In the genomic region with DNA sequence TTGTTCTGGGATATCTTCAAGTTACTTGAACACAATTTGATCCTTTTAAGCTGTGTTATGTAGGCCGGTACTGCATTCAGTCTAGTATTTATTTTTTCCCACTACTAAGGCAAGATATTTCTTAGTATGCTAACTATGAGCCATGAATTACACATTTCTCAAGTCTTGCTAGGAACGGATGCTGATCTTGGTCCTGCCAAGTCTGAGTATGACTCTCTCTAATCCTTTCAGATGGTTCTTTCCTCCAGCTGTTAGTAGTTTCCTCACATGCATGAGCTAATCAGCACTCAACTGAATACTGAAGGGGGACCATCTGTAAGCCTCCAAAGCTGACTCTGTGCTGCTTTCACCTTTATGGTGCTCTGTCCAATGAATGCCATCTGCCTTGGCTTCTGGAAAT, we compare ENCODE assay signal across 15 cellular contexts.
DNase-seq lines count a peak whose midpoint lies in the region; ATAC-seq and TF ChIP-seq lines count a peak whose summit lies in the region.
"Had no signal": no experiment of that assay in that cellular context is flagged by ENCODE, and none has a peak within 500 bp of the region (broad histone marks: within the 10 kb centered on the region; RNA-seq: fewer than 3 reads in every experiment).

No MANE protein-coding gene starts in this region.

- POLR2A ChIA-PET in naive thymus-derived CD4-positive, alpha-beta T cell (lab: Charles Lee), result no interaction called here

- no peaks in the 10 kb centered on the region for H3K9me3 ChIP-seq in naive thymus-derived CD4-positive, alpha-beta T cell (ENCODE audit: control insufficient read depth in 2 of 3, low read length in 3 of 3)

- no peaks in the 10 kb centered on the region for H3K27me3 ChIP-seq in naive thymus-derived CD4-positive, alpha-beta T cell (ENCODE audit: control insufficient read depth in 2 of 2, insufficient read depth in 2 of 2, low read length in 2 of 2)

- H3K27me3 Mint-ChIP-seq in mesothelial cell of epicardium (ENCODE audit: low read depth), result no peaks in the 10 kb centered on the region
- H3K27me3 Mint-ChIP-seq in naive thymus-derived CD4-positive, alpha-beta T cell, result peaks cover 0 to 12% (median 5%) of the 10 kb centered on the region in 5 donors
- H3K27me3 Mint-ChIP-seq: B cell had no signal

- peaks cover 6% of the 10 kb centered on the region for H3K9me3 Mint-ChIP-seq in mesothelial cell of epicardium
- peaks cover 0 to 3% (median 0%) of the 10 kb centered on the region in 11 donors for H3K9me3 Mint-ChIP-seq in naive thymus-derived CD4-positive, alpha-beta T cell
- H3K9me3 Mint-ChIP-seq: activated CD4-positive, alpha-beta T cell treated with anti-CD3 and anti-CD28 coated beads, Interleukin-2, amount 10 ng/mL, durations not matched to agents 7 days and 5 days; GM23338 had no signal

- DNase-seq in AG09319 (ENCODE audit: extremely low read depth, low read depth), result peak; percentile 75
- DNase-seq in NCI-H2171 treated with DMSO at 0.1 percent for 48 hours (lab: John Stamatoyannopoulos, UW), result peak; percentile 91
- peak; percentile 91 for DNase-seq in dedifferentiated amniotic fluid mesenchymal stem cell (ENCODE audit: extremely low spot score)
- no peak for DNase-seq in mesothelial cell of epicardium (ENCODE audit: low spot score in 2 of 2, unreplicated experiment in 2 of 2)
- no peak for DNase-seq in NCI-H2081 (lab: John Stamatoyannopoulos, UW)
- no peak for DNase-seq in NCI-H187 (lab: John Stamatoyannopoulos, UW)
- no peak for DNase-seq in naive thymus-derived CD4-positive, alpha-beta T cell
- no peak for DNase-seq in DMS153 treated with DMSO at 0.1 percent for 48 hours (lab: John Stamatoyannopoulos, UW; ENCODE audit: unreplicated experiment)
- DNase-seq: activated CD4-positive, alpha-beta T cell treated with anti-CD3 and anti-CD28 coated beads, Interleukin-2, amount 10 ng/mL, durations not matched to agents 7 days and 5 days; effector CD8-positive, alpha-beta T cell; Kasumi-1; natural killer cell; NCI-H526 had no signal

- ATAC-seq in naive thymus-derived CD4-positive, alpha-beta T cell, result no peak
- ATAC-seq: GM23338, natural killer cell had no signal

- no peak overlapping the region for H3K4me3 ChIP-seq in naive thymus-derived CD4-positive, alpha-beta T cell (ENCODE audit: low read length)
- H3K4me3 ChIP-seq: GM23338 had no signal

- no peak overlapping the region for H3K27ac ChIP-seq in naive thymus-derived CD4-positive, alpha-beta T cell (ENCODE audit: low read depth, low read length)

- CTCF ChIA-PET in naive thymus-derived CD4-positive, alpha-beta T cell (lab: Charles Lee), result interaction anchor here (0.6 kb wide), 1 partner anchor 155 kb away, joined by 3 read pairs; no protein-coding TSS in a partner anchor

- H3K4me1 ChIP-seq in naive thymus-derived CD4-positive, alpha-beta T cell (ENCODE audit: control insufficient read depth in 2 of 2, insufficient read depth in 2 of 2, low read length in 2 of 2), result no peaks in the 10 kb centered on the region

- TF ChIP-seq CTCF in AG09319 (IDR thresholded peaks at IDR 0.05; ENCODE audit: low read depth, low read length) (no peak), mesothelial cell of epicardium (IDR thresholded peaks at IDR 0.05; ENCODE audit: unreplicated experiment) (no peak)

- H3K36me3 ChIP-seq in naive thymus-derived CD4-positive, alpha-beta T cell (ENCODE audit: control insufficient read depth in 2 of 3, insufficient read depth in 3 of 3, low read length in 3 of 3), result no peaks in the 10 kb centered on the region

- H3K4me3 Mint-ChIP-seq in mesothelial cell of epicardium, result no peak overlapping the region
- no peak overlapping the region for H3K4me3 Mint-ChIP-seq in naive thymus-derived CD4-positive, alpha-beta T cell
- H3K4me3 Mint-ChIP-seq: activated CD4-positive, alpha-beta T cell treated with anti-CD3 and anti-CD28 coated beads, Interleukin-2, amount 10 ng/mL, durations not matched to agents 7 days and 5 days; B cell; GM23338; natural killer cell had no signal

- H3K4me1 Mint-ChIP-seq in mesothelial cell of epicardium, result no peaks in the 10 kb centered on the region
- peaks cover 0 to 2% (median 0%) of the 10 kb centered on the region in 7 donors for H3K4me1 Mint-ChIP-seq in naive thymus-derived CD4-positive, alpha-beta T cell
- H3K4me1 Mint-ChIP-seq: activated CD4-positive, alpha-beta T cell treated with anti-CD3 and anti-CD28 coated beads, Interleukin-2, amount 10 ng/mL, durations not matched to agents 7 days and 5 days; B cell; GM23338; natural killer cell had no signal

- no peaks in the 10 kb centered on the region for H3K36me3 Mint-ChIP-seq in mesothelial cell of epicardium
- H3K36me3 Mint-ChIP-seq in naive thymus-derived CD4-positive, alpha-beta T cell, result no peaks in the 10 kb centered on the region
- H3K36me3 Mint-ChIP-seq: natural killer cell had no signal

- peak overlapping the region; percentile 24 for H3K27ac Mint-ChIP-seq in mesothelial cell of epicardium
- H3K27ac Mint-ChIP-seq in naive thymus-derived CD4-positive, alpha-beta T cell, result no peak overlapping the region
- H3K27ac Mint-ChIP-seq: activated CD4-positive, alpha-beta T cell treated with anti-CD3 and anti-CD28 coated beads, Interleukin-2, amount 10 ng/mL, durations not matched to agents 7 days and 5 days; B cell; GM23338; natural killer cell had no signal

- intact Hi-C loops in naive thymus-derived CD4-positive, alpha-beta T cell (cut with micrococcal nuclease), result no loop called here

Comparison
In these comparisons a context has a peak if more than half of its experiments do, and no peak if none do; other contexts are left out.
1. DNase-seq: peak in AG09319 (single experiment), NCI-H2171 treated with DMSO at 0.1 percent for 48 hours (single experiment) and dedifferentiated amniotic fluid mesenchymal stem cell (single experiment); none in mesothelial cell of epicardium (0 of 2), NCI-H2081 (0 of 2), NCI-H187 (0 of 2), naive thymus-derived CD4-positive, alpha-beta T cell (0 of 9) and DMS153 treated with DMSO at 0.1 percent for 48 hours (single experiment).